ENCODE assay signal across 1 cellular context in the genomic region with DNA sequence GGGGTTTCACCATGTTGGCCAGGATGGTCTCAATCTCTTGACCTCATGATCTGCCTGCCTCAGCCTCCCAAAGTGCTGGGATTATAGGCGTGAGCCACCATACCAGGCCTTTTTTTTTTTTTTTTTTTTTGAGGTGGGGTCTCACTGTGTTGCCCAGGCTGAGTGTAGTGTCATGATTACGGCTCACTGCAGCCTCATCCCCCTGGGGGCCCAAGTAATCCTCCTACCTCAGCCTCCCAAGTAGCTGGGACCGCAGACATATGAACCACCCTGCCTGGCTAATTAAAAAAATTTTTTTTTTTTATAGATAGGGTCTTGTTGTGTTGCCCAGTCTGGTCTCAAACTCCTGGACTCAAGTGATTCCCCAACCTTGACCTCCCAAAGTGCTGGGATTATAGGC. TPM values are rescaled to one million over a fixed set of nuclear protein-coding genes. Genes with fewer than 3 reads are reported as not detected.
"Had no signal": no experiment of that assay in that cellular context is flagged by ENCODE, and none has a peak within 500 bp of the region (broad histone marks: within the 10 kb centered on the region; RNA-seq: fewer than 3 reads in every experiment).

No MANE protein-coding gene starts in this region.

RNA-seq across cellular contexts. Expression of a gene that starts 54.2 kb away (rescaled TPM):
- total RNA-seq: mesothelial cell of epicardium had no signal
